In the genomic region with DNA sequence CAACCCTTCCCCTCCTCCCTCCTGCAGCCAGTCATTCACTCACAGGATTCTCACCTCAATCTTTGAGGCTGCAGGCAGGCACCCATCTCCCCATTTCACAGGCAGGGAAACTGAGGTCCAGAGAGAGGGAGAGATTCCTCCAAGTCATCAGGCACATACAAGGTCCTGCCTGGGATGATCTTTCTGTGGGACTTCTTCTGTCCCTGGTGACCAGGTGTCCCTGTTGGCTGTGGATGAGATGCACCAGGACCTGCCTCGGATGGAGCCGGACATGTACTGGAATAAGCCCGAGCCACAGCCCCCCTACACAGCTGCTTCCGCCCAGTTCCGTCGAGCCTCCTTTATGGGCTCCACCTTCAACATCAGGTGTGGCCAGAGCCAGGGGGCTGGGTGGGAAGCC, we compare ENCODE assay signal across 1 cellular context.
TF ChIP-seq lines count a peak whose summit lies in the region.

No MANE protein-coding gene starts in this region.

TF ChIP-seq in HepG2, 621 proteins besides CTCF, POLR2A, EP300 and RAD21:
- TF ChIP-seq ZNF629 (CRISPR knock-in tag; conservative IDR thresholded peaks at IDR 0.05) (peak; percentile 67), RNF219 (CRISPR knock-in tag; IDR thresholded peaks at IDR 0.05) (no peak)
